Comparison of ENCODE assay signal across 10 cellular contexts in the genomic region with DNA sequence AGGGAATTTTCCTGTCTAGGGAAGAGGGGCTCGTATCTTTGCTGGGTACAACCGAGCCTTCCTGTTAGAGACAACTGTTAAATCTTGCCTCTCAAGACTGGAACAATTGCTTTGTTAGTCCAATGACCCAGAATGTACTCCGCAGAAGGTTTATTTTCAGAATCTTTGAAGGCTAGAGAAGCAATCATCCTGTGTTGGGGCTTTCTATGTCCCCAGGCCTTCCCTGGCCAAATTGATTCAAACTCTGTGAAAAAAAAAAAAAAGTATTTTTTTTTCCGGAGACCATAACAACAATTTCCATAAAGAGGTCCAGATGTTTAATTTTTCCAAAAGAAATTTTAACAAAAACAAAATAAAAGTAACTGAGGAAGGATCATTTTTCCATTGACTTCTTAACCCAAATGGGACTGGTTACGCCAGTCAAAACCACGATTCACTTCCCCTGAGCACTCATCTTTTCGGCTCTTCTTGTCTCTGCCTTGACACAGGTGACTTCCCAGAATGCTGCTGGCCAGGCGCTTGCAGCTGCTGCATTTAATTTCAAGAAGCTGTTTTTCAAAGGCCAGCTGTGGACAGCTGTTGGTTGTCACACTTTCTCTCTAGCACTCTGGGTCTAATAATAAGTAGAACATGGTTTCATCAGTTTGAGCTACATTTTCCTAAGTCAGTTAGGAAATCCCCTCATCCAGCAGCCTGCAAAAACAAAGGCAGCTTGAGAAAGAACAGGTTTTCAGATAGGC.
A peak's percentile ranks its signal among the peaks of the same experiment; 100 is the strongest.
DNase-seq lines count a peak whose midpoint lies in the region; ATAC-seq and TF ChIP-seq lines count a peak whose summit lies in the region.
"Had no signal": no experiment of that assay in that cellular context is flagged by ENCODE, and none has a peak within 500 bp of the region (broad histone marks: within the 10 kb centered on the region; RNA-seq: fewer than 3 reads in every experiment).

No MANE protein-coding gene starts in this region.

- TF ChIP-seq EP300 in esophagus muscularis mucosa (IDR thresholded peaks at IDR 0.05): no peak

- intact Hi-C loops in Right ventricle myocardium inferior (cut with DNase I) (no loop called here), cardiac septum (cut with DNase I) (no loop called here), esophagus muscularis mucosa (cut with DNase I) (no loop called here)
- intact Hi-C loops in activated T-helper 2 cell treated with anti-CD3 and anti-CD28 coated beads, Interferon-gamma antibody, Interleukin-2, Interleukin-4, amounts not matched to agents 10 μg/mL and 5 μg/mL and 100 μg/mL, durations not matched to agents 14 hours and 24 hours and 36 hours (cut with micrococcal nuclease): loop anchor here (5.0 kb wide), 1 partner anchor 59 kb away; no protein-coding TSS in a partner anchor

- no peak for TF ChIP-seq POLR2A in esophagus muscularis mucosa (IDR thresholded peaks at IDR 0.05; ENCODE audit: low read depth)

- WGBS in esophagus muscularis mucosa: 59% methylated on average over 8 of the region's 8 CpGs

- H3K27ac Mint-ChIP-seq in activated T-helper 2 cell treated with anti-CD3 and anti-CD28 coated beads, Interferon-gamma antibody, Interleukin-2, Interleukin-4, amounts not matched to agents 10 μg/mL and 5 μg/mL and 100 μg/mL, durations not matched to agents 14 hours and 24 hours and 36 hours: no peak overlapping the region
- H3K27ac Mint-ChIP-seq: B cell had no signal

- peak overlapping the region in 2 of 4 donors; percentile 47 to 55 for H3K27ac ChIP-seq in esophagus muscularis mucosa (replicated peaks in 1 of 4)

- H3K27me3 Mint-ChIP-seq in activated T-helper 2 cell treated with anti-CD3 and anti-CD28 coated beads, Interferon-gamma antibody, Interleukin-2, Interleukin-4, amounts not matched to agents 10 μg/mL and 5 μg/mL and 100 μg/mL, durations not matched to agents 14 hours and 24 hours and 36 hours (ENCODE audit: low read depth): peaks cover 7% of the 10 kb centered on the region

- no peak overlapping the region for H3K4me3 ChIP-seq in esophagus muscularis mucosa

- H3K27me3 ChIP-seq in esophagus muscularis mucosa: no peaks in the 10 kb centered on the region

- DNase-seq in Right ventricle myocardium inferior (ENCODE audit: missing footprints) (peak; percentile 74), cardiac septum (ENCODE audit: low spot score) (no peak), esophagus muscularis mucosa (ENCODE audit: extremely low spot score) (peak; percentile 94), DMS153 treated with DMSO at 0.1 percent for 48 hours (lab: John Stamatoyannopoulos, UW; ENCODE audit: unreplicated experiment) (no peak), NCI-H1930 (lab: John Stamatoyannopoulos, UW) (no peak), NCI-H526 treated with DMSO at 0.1 percent for 48 hours (lab: John Stamatoyannopoulos, UW) (no peak)
- no peak for DNase-seq in activated T-helper 2 cell treated with anti-CD3 and anti-CD28 coated beads, Interferon-gamma antibody, Interleukin-2, Interleukin-4, amounts not matched to agents 10 μg/mL and 5 μg/mL and 100 μg/mL, durations not matched to agents 14 hours and 24 hours and 36 hours (ENCODE audit: low spot score)

- H3K9me3 Mint-ChIP-seq in activated T-helper 2 cell treated with anti-CD3 and anti-CD28 coated beads, Interferon-gamma antibody, Interleukin-2, Interleukin-4, amounts not matched to agents 10 μg/mL and 5 μg/mL and 100 μg/mL, durations not matched to agents 14 hours and 24 hours and 36 hours: no peaks in the 10 kb centered on the region

- H3K4me1 Mint-ChIP-seq in activated T-helper 2 cell treated with anti-CD3 and anti-CD28 coated beads, Interferon-gamma antibody, Interleukin-2, Interleukin-4, amounts not matched to agents 10 μg/mL and 5 μg/mL and 100 μg/mL, durations not matched to agents 14 hours and 24 hours and 36 hours (ENCODE audit: low read depth): peaks cover 21% of the 10 kb centered on the region
- H3K4me1 Mint-ChIP-seq: B cell had no signal

- no peak overlapping the region for H3K4me3 Mint-ChIP-seq in activated T-helper 2 cell treated with anti-CD3 and anti-CD28 coated beads, Interferon-gamma antibody, Interleukin-2, Interleukin-4, amounts not matched to agents 10 μg/mL and 5 μg/mL and 100 μg/mL, durations not matched to agents 14 hours and 24 hours and 36 hours (ENCODE audit: low read depth)
- H3K4me3 Mint-ChIP-seq: B cell had no signal

- H3K4me1 ChIP-seq in esophagus muscularis mucosa: no peaks in the 10 kb centered on the region

- no peaks in the 10 kb centered on the region for H3K9me3 ChIP-seq in esophagus muscularis mucosa

- TF ChIP-seq CTCF in esophagus muscularis mucosa (IDR thresholded peaks at IDR 0.05): no peak

- H3K36me3 ChIP-seq in esophagus muscularis mucosa: no peaks in the 10 kb centered on the region

- H3K36me3 Mint-ChIP-seq in activated T-helper 2 cell treated with anti-CD3 and anti-CD28 coated beads, Interferon-gamma antibody, Interleukin-2, Interleukin-4, amounts not matched to agents 10 μg/mL and 5 μg/mL and 100 μg/mL, durations not matched to agents 14 hours and 24 hours and 36 hours (ENCODE audit: low read depth): no peaks in the 10 kb centered on the region

- ATAC-seq in Right ventricle myocardium inferior: peak; percentile 87
- peak; percentile 81 for ATAC-seq in HG03196 (IDR thresholded peaks at IDR 0.05; ENCODE audit: unreplicated experiment)
- ATAC-seq: Panc1 had no signal

Comparison
In these comparisons a context has a peak if more than half of its experiments do, and no peak if none do; other contexts are left out.
1. DNase-seq: peak in Right ventricle myocardium inferior (single experiment) and esophagus muscularis mucosa (single experiment); none in cardiac septum (single experiment), DMS153 treated with DMSO at 0.1 percent for 48 hours (single experiment), NCI-H1930 (0 of 2), activated T-helper 2 cell treated with anti-CD3 and anti-CD28 coated beads, Interferon-gamma antibody, Interleukin-2, Interleukin-4, amounts not matched to agents 10 μg/mL and 5 μg/mL and 100 μg/mL, durations not matched to agents 14 hours and 24 hours and 36 hours (single experiment) and NCI-H526 treated with DMSO at 0.1 percent for 48 hours (single experiment).